1 cellular context compared by ENCODE assay signal in the genomic region with DNA sequence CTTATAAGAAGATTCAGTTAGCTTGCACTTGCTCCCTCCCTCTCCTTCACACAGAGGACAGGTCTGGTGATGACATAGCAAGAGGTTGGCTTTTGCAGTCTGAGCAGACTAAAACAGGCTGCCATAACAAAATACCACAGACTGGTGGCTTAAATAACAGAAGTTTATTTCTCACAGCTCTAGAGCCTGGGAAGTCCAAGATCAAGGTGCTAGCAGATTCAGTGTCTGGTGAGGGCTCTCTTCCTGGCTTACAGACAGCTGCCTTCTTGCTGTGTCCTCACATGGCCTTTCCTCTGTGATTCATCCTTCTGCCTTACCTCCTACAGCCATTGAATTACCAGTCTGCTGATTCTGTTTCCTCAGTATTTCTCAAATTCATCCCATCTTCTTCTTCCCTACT.
TF ChIP-seq lines count a peak whose summit lies in the region.

No MANE protein-coding gene starts in this region.

TF ChIP-seq in IMR-90, 13 proteins besides CTCF, POLR2A, EP300 and RAD21:
- TF ChIP-seq FOS (IDR thresholded peaks at IDR 0.05; ENCODE audit: low read depth, low read length) (no peak), MXI1 (IDR thresholded peaks at IDR 0.05; ENCODE audit: borderline replicate concordance, low read depth, low read length) (no peak), RCOR1 (IDR thresholded peaks at IDR 0.05; ENCODE audit: insufficient replicate concordance, low read length) (no peak), CHD1 (IDR thresholded peaks at IDR 0.05; ENCODE audit: low read depth, low read length) (no peak), MAZ (IDR thresholded peaks at IDR 0.05; ENCODE audit: borderline replicate concordance, low read depth, low read length) (no peak), SMC3 (IDR thresholded peaks at IDR 0.05; ENCODE audit: low read depth, low read length) (no peak), MAFK (IDR thresholded peaks at IDR 0.05; ENCODE audit: low read depth, low read length) (no peak), NFE2L2 (IDR thresholded peaks at IDR 0.05; ENCODE audit: low read depth, low read length) (no peak), BHLHE40 (IDR thresholded peaks at IDR 0.05; ENCODE audit: low read depth, low read length) (no peak), RFX5 (IDR thresholded peaks at IDR 0.05; ENCODE audit: low read depth, low read length) (no peak), CEBPB (IDR thresholded peaks at IDR 0.05; ENCODE audit: low read depth, low read length) (no peak)
- TF ChIP-seq, protein P1, sequence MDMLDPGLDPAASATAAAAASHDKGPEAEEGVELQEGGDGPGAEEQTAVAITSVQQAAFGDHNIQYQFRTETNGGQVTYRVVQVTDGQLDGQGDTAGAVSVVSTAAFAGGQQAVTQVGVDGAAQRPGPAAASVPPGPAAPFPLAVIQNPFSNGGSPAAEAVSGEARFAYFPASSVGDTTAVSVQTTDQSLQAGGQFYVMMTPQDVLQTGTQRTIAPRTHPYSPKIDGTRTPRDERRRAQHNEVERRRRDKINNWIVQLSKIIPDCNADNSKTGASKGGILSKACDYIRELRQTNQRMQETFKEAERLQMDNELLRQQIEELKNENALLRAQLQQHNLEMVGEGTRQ (IDR thresholded peaks at IDR 0.05; ENCODE audit: low read depth, low read length), result no peak
- TF ChIP-seq, protein P2, sequence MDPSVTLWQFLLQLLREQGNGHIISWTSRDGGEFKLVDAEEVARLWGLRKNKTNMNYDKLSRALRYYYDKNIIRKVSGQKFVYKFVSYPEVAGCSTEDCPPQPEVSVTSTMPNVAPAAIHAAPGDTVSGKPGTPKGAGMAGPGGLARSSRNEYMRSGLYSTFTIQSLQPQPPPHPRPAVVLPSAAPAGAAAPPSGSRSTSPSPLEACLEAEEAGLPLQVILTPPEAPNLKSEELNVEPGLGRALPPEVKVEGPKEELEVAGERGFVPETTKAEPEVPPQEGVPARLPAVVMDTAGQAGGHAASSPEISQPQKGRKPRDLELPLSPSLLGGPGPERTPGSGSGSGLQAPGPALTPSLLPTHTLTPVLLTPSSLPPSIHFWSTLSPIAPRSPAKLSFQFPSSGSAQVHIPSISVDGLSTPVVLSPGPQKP (IDR thresholded peaks at IDR 0.05; ENCODE audit: borderline replicate concordance, low read depth, low read length), result no peak
